ENCODE assay signal across 19 cellular contexts in the genomic region with DNA sequence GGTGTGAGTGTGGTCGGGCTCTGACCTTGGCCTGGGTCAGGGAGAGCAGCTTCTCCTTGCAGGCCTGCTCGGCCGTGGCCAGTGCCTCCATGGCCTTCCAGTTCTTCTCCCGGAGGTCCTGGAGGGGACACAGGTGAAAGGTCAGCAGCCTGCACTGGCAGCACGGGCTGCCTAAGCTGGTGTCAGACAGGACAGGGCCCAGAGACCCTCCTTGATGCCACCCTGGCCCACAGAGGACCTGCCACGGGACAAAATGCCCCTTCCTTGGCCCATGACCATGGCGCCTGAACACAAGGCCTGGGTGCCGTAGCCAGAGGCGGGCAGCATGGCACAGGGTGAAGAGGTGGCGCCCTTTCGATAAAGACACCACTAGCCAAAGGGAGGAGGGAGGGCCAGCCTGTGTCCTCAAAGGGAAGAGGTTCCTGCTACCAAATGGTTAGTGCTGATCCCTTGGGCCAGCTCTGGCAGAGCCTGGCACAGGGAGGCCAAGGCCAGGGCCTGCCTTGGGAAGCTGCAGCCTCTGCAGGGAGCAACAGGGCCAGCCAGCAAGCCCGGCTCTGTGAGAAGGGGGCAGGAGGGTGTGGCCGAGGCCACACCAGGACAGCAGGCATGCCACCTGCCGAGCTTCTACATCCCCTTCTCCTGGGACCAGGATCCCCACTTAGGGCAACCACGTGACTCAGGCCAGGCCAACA. TPM values are rescaled to one million over a fixed set of nuclear protein-coding genes. Genes with fewer than 3 reads are reported as not detected.
DNase-seq lines count a peak whose midpoint lies in the region; TF ChIP-seq lines count a peak whose summit lies in the region.
"Had no signal": no experiment of that assay in that cellular context is flagged by ENCODE, and none has a peak within 500 bp of the region (broad histone marks: within the 10 kb centered on the region; RNA-seq: fewer than 3 reads in every experiment).

No MANE protein-coding gene starts in this region.

- no peak for TF ChIP-seq POLR2A in ovary (IDR thresholded peaks at IDR 0.05)

- peaks cover 40% of the 10 kb centered on the region for H3K36me3 Mint-ChIP-seq in activated CD4-positive, alpha-beta memory T cell treated with anti-CD3 and anti-CD28 coated beads, Interleukin-2, amount 10 ng/mL, durations not matched to agents 7 days and 5 days (ENCODE audit: low read depth)

- H3K4me3 ChIP-seq in BE2C (ENCODE audit: low read depth, low read length): no peak overlapping the region
- no peak overlapping the region for H3K4me3 ChIP-seq in H7 (ENCODE audit: insufficient read depth, low read depth, low read length)
- no peak overlapping the region for H3K4me3 ChIP-seq in left ventricle myocardium inferior
- no peak overlapping the region for H3K4me3 ChIP-seq in ovary
- H3K4me3 ChIP-seq: colonic mucosa, psoas muscle had no signal

- H3K27ac Mint-ChIP-seq in activated CD4-positive, alpha-beta memory T cell treated with anti-CD3 and anti-CD28 coated beads, Interleukin-2, amount 10 ng/mL, durations not matched to agents 7 days and 5 days: no peak overlapping the region
- H3K27ac Mint-ChIP-seq: activated naive CD8-positive, alpha-beta T cell; activated T-cell treated with anti-CD3 and anti-CD28 coated beads, Interleukin-2, amount 50 U/mL, for 24 hours; brain; HFFc6; naive B cell; T-cell had no signal

- no peaks in the 10 kb centered on the region for H3K4me1 Mint-ChIP-seq in activated CD4-positive, alpha-beta memory T cell treated with anti-CD3 and anti-CD28 coated beads, Interleukin-2, amount 10 ng/mL, durations not matched to agents 7 days and 5 days
- H3K4me1 Mint-ChIP-seq: brain, T-cell had no signal

- POLR2A ChIA-PET in activated CD4-positive, alpha-beta memory T cell treated with anti-CD3 and anti-CD28 coated beads, Interleukin-2, amount 10 ng/mL, durations not matched to agents 7 days and 5 days (lab: Charles Lee): interaction anchor here (1.1 kb wide), 1 partner anchor 55 kb away, joined by 3 read pairs; the partner anchor contains the start of gene DSTN

- H3K27me3 Mint-ChIP-seq in activated CD4-positive, alpha-beta memory T cell treated with anti-CD3 and anti-CD28 coated beads, Interleukin-2, amount 10 ng/mL, durations not matched to agents 7 days and 5 days: no peaks in the 10 kb centered on the region
- H3K27me3 Mint-ChIP-seq: activated naive CD8-positive, alpha-beta T cell; activated T-cell treated with anti-CD3 and anti-CD28 coated beads, Interleukin-2, amount 50 U/mL, for 24 hours; naive B cell; T-cell had no signal

- no peak for TF ChIP-seq EP300 in ovary (IDR thresholded peaks at IDR 0.05)

- intact Hi-C loops in left ventricle myocardium inferior (cut with micrococcal nuclease) (no loop called here), ovary (cut with DNase I) (no loop called here)

- CTCF ChIA-PET in activated CD4-positive, alpha-beta memory T cell treated with anti-CD3 and anti-CD28 coated beads, Interleukin-2, amount 10 ng/mL, durations not matched to agents 7 days and 5 days (lab: Charles Lee): no interaction called here

- H3K4me3 Mint-ChIP-seq in activated CD4-positive, alpha-beta memory T cell treated with anti-CD3 and anti-CD28 coated beads, Interleukin-2, amount 10 ng/mL, durations not matched to agents 7 days and 5 days: no peak overlapping the region
- H3K4me3 Mint-ChIP-seq: activated naive CD8-positive, alpha-beta T cell; activated T-cell treated with anti-CD3 and anti-CD28 coated beads, Interleukin-2, amount 50 U/mL, for 24 hours; brain; HFFc6; naive B cell; T-cell had no signal

- H3K4me1 ChIP-seq in BE2C: 0 out of 2 replicates have a peak, but pooled peaks cover 3% of the 10 kb centered on the region
- H3K4me1 ChIP-seq in left ventricle myocardium inferior: no peaks in the 10 kb centered on the region
- H3K4me1 ChIP-seq in ovary (ENCODE audit: insufficient read depth): no peaks in the 10 kb centered on the region
- H3K4me1 ChIP-seq: psoas muscle had no signal

- H3K36me3 ChIP-seq in BE2C (no peaks in the 10 kb centered on the region), H7 (replicated peaks; ENCODE audit: control insufficient read depth, insufficient read depth, low read length) (peaks cover 46% of the 10 kb centered on the region), left ventricle myocardium inferior (peaks cover 91% of the 10 kb centered on the region), ovary (no peaks in the 10 kb centered on the region)

- WGBS in ovary, 3 donors: 69 to 78% (median 75%) methylated on average over 14 to 15 of the region's 15 CpGs

- no peaks in the 10 kb centered on the region for H3K9me3 Mint-ChIP-seq in activated CD4-positive, alpha-beta memory T cell treated with anti-CD3 and anti-CD28 coated beads, Interleukin-2, amount 10 ng/mL, durations not matched to agents 7 days and 5 days
- H3K9me3 Mint-ChIP-seq: activated T-cell treated with anti-CD3 and anti-CD28 coated beads, Interleukin-2, amount 50 U/mL, for 24 hours; brain; HFFc6; naive B cell; T-cell had no signal

- peak; percentile 27 for DNase-seq in BE2C
- DNase-seq in H7: peak; percentile 51
- peak; percentile 5 for DNase-seq in left ventricle myocardium inferior
- DNase-seq in ovary: peak; percentile 7 to 35 (median 24)
- DNase-seq in HT-29 (ENCODE audit: low spot score): no peak
- no peak for DNase-seq in NCI-H1092 treated with DMSO at 0.1 percent for 48 hours (lab: John Stamatoyannopoulos, UW)
- DNase-seq in activated CD4-positive, alpha-beta memory T cell treated with anti-CD3 and anti-CD28 coated beads, Interleukin-2, amount 10 ng/mL, durations not matched to agents 7 days and 5 days: no peak
- DNase-seq: activated CD4-positive, alpha-beta T cell treated with anti-CD3 and anti-CD28 coated beads, Interleukin-2, amount 50 U/mL, for 48 hours; activated T-cell treated with anti-CD3 and anti-CD28 coated beads, Interleukin-2, amount 50 U/mL, for 24 hours; colonic mucosa; HFFc6; KG1; naive B cell; NCI-H187 treated with DMSO at 0.1 percent for 48 hours; NCI-H345; T-cell had no signal

- no peaks in the 10 kb centered on the region for H3K9me3 ChIP-seq in BE2C
- no peaks in the 10 kb centered on the region for H3K9me3 ChIP-seq in left ventricle myocardium inferior (replicated peaks)
- H3K9me3 ChIP-seq in ovary: no peaks in the 10 kb centered on the region
- H3K9me3 ChIP-seq: colonic mucosa, psoas muscle had no signal

- H3K27me3 ChIP-seq in BE2C (no peaks in the 10 kb centered on the region), H7 (ENCODE audit: control insufficient read depth, insufficient read depth, low read length) (no peaks in the 10 kb centered on the region), left ventricle myocardium inferior (ENCODE audit: low read depth) (no peaks in the 10 kb centered on the region), ovary (no peaks in the 10 kb centered on the region)
- H3K27me3 ChIP-seq: colonic mucosa had no signal

- TF ChIP-seq CTCF in BE2C (IDR thresholded peaks at IDR 0.05; ENCODE audit: low read depth, low read length) (no peak), left ventricle myocardium inferior (IDR thresholded peaks at IDR 0.05; ENCODE audit: borderline replicate concordance) (no peak), ovary (IDR thresholded peaks at IDR 0.05) (no peak)

- H3K27ac ChIP-seq in left ventricle myocardium inferior (replicated peaks) (no peak overlapping the region), ovary (no peak overlapping the region)
- H3K27ac ChIP-seq: colonic mucosa, psoas muscle had no signal

RNA-seq across cellular contexts. Expression of gene DSTN, which starts 54.8 kb away (rescaled TPM):
- 211 TPM for polyA plus RNA-seq in BE2C (2012; ENCODE audit: insufficient read depth, insufficient read length, low read depth)
- 112 and 126 TPM in 2 replicates for total RNA-seq in H7 (2014; rRNA removed; shearing (Covaris generic))
- total RNA-seq in left ventricle myocardium inferior: 635 TPM
- 100 to 1,000 TPM; 162 to 429 (median 299) TPM for total RNA-seq in ovary
- 1,000 to 10,000 TPM in 1 of 2 donors, 100 to 1,000 TPM in 1; 404 to 1,033 TPM for polyA plus RNA-seq in ovary
- 91.7 and 98.4 TPM in 2 replicates for total RNA-seq in HT-29 (2014; rRNA removed; shearing (Covaris generic))
- total RNA-seq in activated CD4-positive, alpha-beta memory T cell treated with anti-CD3 and anti-CD28 coated beads, Interleukin-2, amount 10 ng/mL, durations not matched to agents 7 days and 5 days: 100 to 1,000 TPM; 104 to 109 TPM

RNA-seq across cellular contexts. Expression of gene RRBP1, which starts 57.3 kb away (rescaled TPM):
- polyA plus RNA-seq in BE2C (2012; ENCODE audit: insufficient read depth, insufficient read length, low read depth): 18.2 TPM
- total RNA-seq in H7 (2014; rRNA removed; shearing (Covaris generic)): 79.2 and 83.1 TPM in 2 replicates
- total RNA-seq in left ventricle myocardium inferior (31.3 TPM), ovary (100 to 1,000 TPM in 2 of 7 donors, 10 to 100 TPM in 5; 29.2 to 159 (median 96.2) TPM)
- polyA plus RNA-seq in ovary: 10 to 100 TPM; 51.8 to 64.4 TPM
- 93.6 and 101 TPM in 2 replicates for total RNA-seq in HT-29 (2014; rRNA removed; shearing (Covaris generic))
- 10 to 100 TPM; 82.3 to 85.7 TPM for total RNA-seq in activated CD4-positive, alpha-beta memory T cell treated with anti-CD3 and anti-CD28 coated beads, Interleukin-2, amount 10 ng/mL, durations not matched to agents 7 days and 5 days

Comparison
In these comparisons a context has a peak if more than half of its experiments do, and no peak if none do; other contexts are left out.
1. DNase-seq: peak in BE2C (single experiment), H7 (single experiment), left ventricle myocardium inferior (single experiment) and ovary (5 of 5); none in HT-29 (single experiment), NCI-H1092 treated with DMSO at 0.1 percent for 48 hours (single experiment) and activated CD4-positive, alpha-beta memory T cell treated with anti-CD3 and anti-CD28 coated beads, Interleukin-2, amount 10 ng/mL, durations not matched to agents 7 days and 5 days (single experiment).